1 cellular context compared by ENCODE assay signal in the genomic region with DNA sequence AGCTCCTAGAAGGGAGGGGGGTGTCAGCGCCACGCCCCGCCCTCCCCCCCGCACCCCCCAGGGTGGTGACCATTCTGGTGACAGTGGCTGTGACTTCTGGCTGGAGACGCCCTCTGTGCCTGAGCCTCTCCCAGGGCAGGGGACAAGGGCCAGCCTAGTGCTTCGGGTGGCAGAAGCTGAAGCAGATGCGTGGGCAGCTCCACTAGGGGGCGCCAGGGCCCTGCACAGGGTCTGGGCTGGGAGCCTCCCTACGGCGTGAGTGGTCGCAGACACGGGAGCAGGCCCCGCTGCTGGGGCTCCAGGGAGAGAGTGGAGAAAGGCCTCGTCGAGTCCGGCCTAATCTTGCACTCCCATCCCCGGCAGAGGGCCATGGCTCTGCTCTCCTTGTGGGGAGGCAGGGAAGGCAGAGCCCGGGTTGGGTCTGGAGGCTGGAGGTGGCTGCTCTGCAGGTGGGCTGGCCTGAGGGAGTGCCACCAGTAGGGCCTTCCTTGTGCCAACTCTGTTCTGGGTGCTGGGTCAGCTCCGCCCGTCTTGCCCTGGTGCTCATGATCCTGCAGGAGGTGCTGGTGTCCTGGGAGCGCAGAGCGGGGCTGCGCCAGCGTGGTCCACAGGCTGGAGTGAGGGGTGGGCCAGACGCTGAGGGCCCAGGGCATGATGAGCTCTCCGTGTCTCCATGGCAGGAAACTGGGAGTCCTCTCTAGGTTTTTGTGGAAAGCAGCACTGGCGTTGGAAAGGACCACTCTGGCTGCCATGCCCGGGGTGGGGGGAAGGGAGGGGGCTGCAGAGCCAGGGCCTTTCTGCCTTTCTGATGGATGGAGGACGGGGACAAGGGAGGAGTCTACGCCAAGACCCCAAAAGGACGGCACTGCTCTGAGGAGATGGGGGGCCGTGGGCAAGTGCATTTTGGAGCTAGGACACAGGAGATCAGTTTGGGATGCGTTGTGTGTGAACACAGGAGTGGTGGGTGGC.
TF ChIP-seq lines count a peak whose summit lies in the region.

No MANE protein-coding gene starts in this region.

TF ChIP-seq in endothelial cell of umbilical vein, 7 proteins besides CTCF, POLR2A, EP300 and RAD21:
- TF ChIP-seq MAX (IDR thresholded peaks at IDR 0.05; ENCODE audit: insufficient read depth, insufficient read length) (no peak), POLR2AphosphoS5 (IDR thresholded peaks at IDR 0.05; ENCODE audit: insufficient read depth, low read depth, low read length) (no peak), GATA2 (IDR thresholded peaks at IDR 0.05; ENCODE audit: insufficient read depth, insufficient read length, low read depth, low read length) (no peak), EZH2 (IDR thresholded peaks at IDR 0.05; ENCODE audit: borderline replicate concordance, low read depth, low read length, severe bottlenecking) (no peak), JUN (IDR thresholded peaks at IDR 0.05; ENCODE audit: borderline replicate concordance, insufficient read depth, insufficient read length, low read depth) (no peak), FOS (IDR thresholded peaks at IDR 0.05; ENCODE audit: borderline replicate concordance, insufficient read depth, low read length) (no peak), MYC (IDR thresholded peaks at IDR 0.05; ENCODE audit: low read depth, low read length) (no peak)
